19 cellular contexts compared by ENCODE assay signal in genomic region chr12:63942464-63943241, GRCh38.
DNase-seq lines count a peak whose midpoint lies in the region; ATAC-seq and TF ChIP-seq lines count a peak whose summit lies in the region.
"Had no signal": no experiment of that assay in that cellular context is flagged by ENCODE, and none has a peak within 500 bp of the region (broad histone marks: within the 10 kb centered on the region; RNA-seq: fewer than 3 reads in every experiment).

No MANE protein-coding gene starts in this region.

- H4K8ac ChIP-seq in H9 (replicated peaks; ENCODE audit: insufficient read length, low read depth, low read length) = no peak overlapping the region

- no peak overlapping the region for H3K4me2 ChIP-seq in H9 (ENCODE audit: insufficient read depth, insufficient read length, low read length)
- H3K4me2 ChIP-seq: SK-N-SH had no signal

- H3K36me3 ChIP-seq in left lung = no peaks in the 10 kb centered on the region
- H3K36me3 ChIP-seq: HAP-1 had no signal

- ATAC-seq in left lung = peak; percentile 23
- no peak for ATAC-seq in HG03039 (IDR thresholded peaks at IDR 0.05; ENCODE audit: unreplicated experiment)
- no peak for ATAC-seq in HG02885 (IDR thresholded peaks at IDR 0.05; ENCODE audit: poor library complexity, unreplicated experiment)

- H3K79me2 ChIP-seq in H9 (ENCODE audit: insufficient read depth, low read length) = no peaks in the 10 kb centered on the region

- no peak overlapping the region for H3K4me3 ChIP-seq in left lung
- H3K4me3 ChIP-seq: HAP-1 had no signal

- H4K91ac ChIP-seq in H9 (ENCODE audit: insufficient read length, low read depth, low read length) = no peak overlapping the region

- intact Hi-C loops in left lung (cut with DNase I) = loop anchor here in 1 of 2 donors (10.0 kb wide), 1 partner anchor 152 kb away; no protein-coding TSS in a partner anchor

- peak overlapping the region in 2 of 3 experiments; percentile 13 to 30; a peak in 2 of 7 replicates for H3K27ac Mint-ChIP-seq in H9

- no peak overlapping the region for H2BK120ac ChIP-seq in H9 (ENCODE audit: low read depth, low read length, poor library complexity, severe bottlenecking)

- H4K5ac ChIP-seq in H9 (ENCODE audit: insufficient read length, low read depth, low read length) = no peak overlapping the region

- no peak overlapping the region for H2BK5ac ChIP-seq in H9 (ENCODE audit: insufficient read length, low read length)

- no peak overlapping the region for H3K56ac ChIP-seq in H9 (ENCODE audit: insufficient read length, low read depth, low read length)

- no peak overlapping the region for H3K23ac ChIP-seq in H9 (ENCODE audit: insufficient read length, low read depth, low read length)

- H2AK5ac ChIP-seq in H9 (ENCODE audit: insufficient read length, low read length) = no peak overlapping the region

- no CpG with 5 or more reads among the region's 9 CpGs for WGBS in H9 (ENCODE audit: extremely low coverage, insufficient read length, low lambda C conversion rate)

- no peaks in the 10 kb centered on the region for H4K20me1 ChIP-seq in H9 (ENCODE audit: control insufficient read depth, insufficient read depth, insufficient read length)

- peaks cover 23 to 29% of the 10 kb centered on the region in 2 experiments for H3K4me1 Mint-ChIP-seq in H9

- no peak overlapping the region for H2BK20ac ChIP-seq in H9 (ENCODE audit: low read depth, low read length, poor library complexity, severe bottlenecking)

- no peak overlapping the region for H2BK15ac ChIP-seq in H9 (ENCODE audit: low read depth, low read length)

- H2AFZ ChIP-seq in H9 (ENCODE audit: low read length) = no peak overlapping the region

- H3K4ac ChIP-seq in H9 (ENCODE audit: low read depth, low read length) = no peak overlapping the region

- no peaks in the 10 kb centered on the region for H3K36me3 Mint-ChIP-seq in H9 (ENCODE audit: insufficient read depth in 1 of 3, low read depth in 3 of 3)

- H3K4me1 ChIP-seq in H9 (ENCODE audit: insufficient read depth, low read length) (peaks cover 11% of the 10 kb centered on the region), left lung (peaks cover 0 to 32% of the 10 kb centered on the region in 2 donors)

- H3K14ac ChIP-seq in H9 (ENCODE audit: insufficient read depth, low read length) = no peak overlapping the region

- H3K18ac ChIP-seq in H9 (ENCODE audit: insufficient read length, low read depth, low read length) = no peak overlapping the region

- TF ChIP-seq CTCF in H9 (conservative IDR thresholded peaks at IDR 0.05) (no peak), left lung (IDR thresholded peaks at IDR 0.05) (no peak)

- no peaks in the 10 kb centered on the region; a peak in 1 of 5 replicates for H3K9me3 Mint-ChIP-seq in H9

- H3T11ph ChIP-seq in H9 (ENCODE audit: low read length) = no peak overlapping the region

- H3K9me3 ChIP-seq in H9 (ENCODE audit: control insufficient read depth, low read depth, low read length) (no peaks in the 10 kb centered on the region), left lung (no peaks in the 10 kb centered on the region)
- H3K9me3 ChIP-seq: HAP-1, SK-N-SH had no signal

- H3K4me3 Mint-ChIP-seq in H9 = no peak overlapping the region

- no peak overlapping the region for H3K9ac ChIP-seq in H9 (ENCODE audit: extremely low read depth, insufficient read length, low read length)
- H3K9ac ChIP-seq: SK-N-SH had no signal

- H3K27me3 Mint-ChIP-seq in H9 (ENCODE audit: low read depth) = no peaks in the 10 kb centered on the region

- H3K79me1 ChIP-seq in H9 (ENCODE audit: insufficient read depth, low read depth, low read length, poor library complexity, severe bottlenecking) = no peaks in the 10 kb centered on the region

- H2BK12ac ChIP-seq in H9 (ENCODE audit: insufficient read length, low read depth, low read length) = no peak overlapping the region

- H3K27me3 ChIP-seq in H9 (ENCODE audit: insufficient read depth, low read length) = no peaks in the 10 kb centered on the region
- H3K27me3 ChIP-seq in left lung = no peaks in the 10 kb centered on the region

- DNase-seq in H9 (no peak), caudate nucleus (lab: John Stamatoyannopoulos, UW) (peak in 1 of 61 donors; percentile 18), left lung (no peak), dermis blood vessel endothelial cell (no peak), islet precursor cell (no peak)
- DNase-seq: DND-41, KG1, MV-4-11, NCI-H187, NCI-H2107, NCI-H2227 treated with DMSO at 0.1 percent for 48 hours, RPMI8226, SHP77 treated with DMSO at 0.1 percent for 48 hours, SK-N-SH had no signal

- no peak overlapping the region for H3K27ac ChIP-seq in H9 (ENCODE audit: insufficient read length, low read depth, low read length)
- peak overlapping the region; percentile 64 for H3K27ac ChIP-seq in caudate nucleus (ENCODE audit: low read depth, low read length)
- peak overlapping the region; percentile 8 to 31 for H3K27ac ChIP-seq in left lung
- H3K27ac ChIP-seq in temporal lobe (ENCODE audit: low read depth, low read length) = peak overlapping the region; percentile 66
- H3K27ac ChIP-seq: C4-2B had no signal

- no peaks in the 10 kb centered on the region for H3K23me2 ChIP-seq in H9 (ENCODE audit: insufficient read length, low read depth, low read length, poor library complexity, severe bottlenecking)
